Comparison of ENCODE assay signal across 10 cellular contexts in the genomic region with DNA sequence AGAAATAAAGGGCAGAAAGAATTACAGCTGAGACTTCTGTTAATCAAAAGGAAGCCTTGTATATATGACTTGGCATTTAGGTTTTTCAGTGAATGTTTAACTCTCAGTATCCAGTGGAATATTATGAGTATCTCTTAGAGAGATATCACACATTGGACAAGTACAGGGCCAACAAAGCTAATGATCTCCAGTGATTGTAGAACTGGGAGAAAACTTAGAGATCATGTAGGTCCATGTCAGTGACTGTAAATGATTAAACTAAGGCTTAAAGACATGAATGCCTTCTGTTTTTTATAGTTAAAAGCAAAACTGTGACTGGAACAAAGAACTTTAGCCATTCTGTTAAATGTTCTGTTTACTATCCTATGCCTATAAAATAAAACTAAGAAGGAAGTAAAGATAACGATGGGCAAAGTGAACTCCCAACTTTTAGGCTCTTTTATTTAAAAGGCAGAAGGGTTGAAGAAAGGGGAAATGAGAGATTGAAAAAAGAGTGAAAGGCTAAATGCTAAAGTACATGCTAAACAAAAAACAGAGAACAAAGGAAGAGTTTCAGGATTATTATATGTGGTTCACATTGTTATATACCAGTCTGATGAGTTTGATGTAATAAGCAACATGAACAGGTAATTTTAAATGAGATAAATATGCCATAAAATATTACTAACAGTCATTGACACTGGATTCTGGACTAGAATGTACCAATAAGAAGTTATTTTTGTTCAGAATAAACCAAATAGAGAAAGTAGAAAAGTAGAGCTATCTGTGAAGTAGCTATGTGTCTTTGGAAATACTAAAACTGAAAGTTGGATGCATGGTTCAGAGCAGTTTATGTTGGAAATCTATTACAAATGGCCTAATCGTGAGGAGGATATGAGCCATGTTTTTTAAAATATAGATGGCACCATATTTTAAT. TPM values are rescaled to one million over a fixed set of nuclear protein-coding genes. Genes with fewer than 3 reads are reported as not detected.
DNase-seq lines count a peak whose midpoint lies in the region; ATAC-seq and TF ChIP-seq lines count a peak whose summit lies in the region.
"Had no signal": no experiment of that assay in that cellular context is flagged by ENCODE, and none has a peak within 500 bp of the region (broad histone marks: within the 10 kb centered on the region; RNA-seq: fewer than 3 reads in every experiment).

No MANE protein-coding gene starts in this region.

- H3K36me3 ChIP-seq in GM06990 (ENCODE audit: control insufficient read depth, insufficient read depth, low read length): no peaks in the 10 kb centered on the region; the same call in 1 of the 2 replicates

- peaks cover 27% of the 10 kb centered on the region for H3K36me3 Mint-ChIP-seq in dendritic cell treated with granulocyte-macrophage colony-stimulating factor and Interleukin-4, amounts not matched to agents 40 ng/mL and 50 ng/mL, for 4 days (ENCODE audit: low read depth)
- peaks cover 33% of the 10 kb centered on the region for H3K36me3 Mint-ChIP-seq in activated CD8-positive, alpha-beta T cell treated with anti-CD3 and anti-CD28 coated beads for 36 hours (ENCODE audit: low read depth)

- peak; percentile 16 for DNase-seq in GM06990 (ENCODE audit: extremely low read depth, insufficient read length)
- DNase-seq in activated CD8-positive, alpha-beta T cell treated with anti-CD3 and anti-CD28 coated beads for 36 hours: no peak
- no peak for DNase-seq in HPDE6-E6E7 (ENCODE audit: extremely low spot score)
- DNase-seq: CD8-positive, alpha-beta T cell had no signal

- ATAC-seq in GM21515 (IDR thresholded peaks at IDR 0.05; ENCODE audit: unreplicated experiment) (peak; percentile 38), HG03378 (IDR thresholded peaks at IDR 0.05; ENCODE audit: unreplicated experiment) (peak; percentile 29), HG02571 (IDR thresholded peaks at IDR 0.05; ENCODE audit: unreplicated experiment) (no peak), HG03045 (IDR thresholded peaks at IDR 0.05; ENCODE audit: unreplicated experiment) (no peak)
- no peak for ATAC-seq in activated CD8-positive, alpha-beta T cell treated with anti-CD3 and anti-CD28 coated beads for 36 hours
- ATAC-seq: CD8-positive, alpha-beta T cell had no signal

- no peaks in the 10 kb centered on the region for H3K9me3 Mint-ChIP-seq in dendritic cell treated with granulocyte-macrophage colony-stimulating factor and Interleukin-4, amounts not matched to agents 40 ng/mL and 50 ng/mL, for 4 days
- no peaks in the 10 kb centered on the region for H3K9me3 Mint-ChIP-seq in activated CD8-positive, alpha-beta T cell treated with anti-CD3 and anti-CD28 coated beads for 36 hours
- H3K9me3 Mint-ChIP-seq: CD8-positive, alpha-beta T cell; T-helper 1 cell treated with Interleukin-12 subunit alpha and Interleukin-12 subunit beta and Interleukin-4 antibody, amounts not matched to agents 30 μg/mL and 1 μg/mL, for 36 hours had no signal

- POLR2A ChIA-PET in activated CD8-positive, alpha-beta T cell treated with anti-CD3 and anti-CD28 coated beads for 36 hours (lab: Charles Lee): no interaction called here

- H3K27me3 Mint-ChIP-seq in dendritic cell treated with granulocyte-macrophage colony-stimulating factor and Interleukin-4, amounts not matched to agents 40 ng/mL and 50 ng/mL, for 4 days: no peaks in the 10 kb centered on the region
- no peaks in the 10 kb centered on the region for H3K27me3 Mint-ChIP-seq in activated CD8-positive, alpha-beta T cell treated with anti-CD3 and anti-CD28 coated beads for 36 hours

- intact Hi-C loops in dendritic cell treated with granulocyte-macrophage colony-stimulating factor and Interleukin-4, amounts not matched to agents 40 ng/mL and 50 ng/mL, for 4 days (cut with micrococcal nuclease): no loop called here
- intact Hi-C loops in activated CD8-positive, alpha-beta T cell treated with anti-CD3 and anti-CD28 coated beads for 36 hours (cut with micrococcal nuclease): no loop called here

- H3K27ac Mint-ChIP-seq in dendritic cell treated with granulocyte-macrophage colony-stimulating factor and Interleukin-4, amounts not matched to agents 40 ng/mL and 50 ng/mL, for 4 days: peak overlapping the region; percentile 93
- no peak overlapping the region for H3K27ac Mint-ChIP-seq in activated CD8-positive, alpha-beta T cell treated with anti-CD3 and anti-CD28 coated beads for 36 hours
- H3K27ac Mint-ChIP-seq: CD8-positive, alpha-beta T cell; T-helper 1 cell treated with Interleukin-12 subunit alpha and Interleukin-12 subunit beta and Interleukin-4 antibody, amounts not matched to agents 30 μg/mL and 1 μg/mL, for 36 hours had no signal

- H3K4me3 ChIP-seq in GM06990 (replicated peaks; ENCODE audit: low read depth, low read length): no peak overlapping the region

- peaks cover 46% of the 10 kb centered on the region for H3K4me1 Mint-ChIP-seq in dendritic cell treated with granulocyte-macrophage colony-stimulating factor and Interleukin-4, amounts not matched to agents 40 ng/mL and 50 ng/mL, for 4 days (ENCODE audit: low read depth)
- peaks cover 17% of the 10 kb centered on the region for H3K4me1 Mint-ChIP-seq in activated CD8-positive, alpha-beta T cell treated with anti-CD3 and anti-CD28 coated beads for 36 hours (ENCODE audit: low read depth)

- no peak for TF ChIP-seq CTCF in GM06990 (IDR thresholded peaks at IDR 0.05; ENCODE audit: insufficient read depth, low read length, poor library complexity, severe bottlenecking)
- no peak for TF ChIP-seq CTCF in activated CD8-positive, alpha-beta T cell treated with anti-CD3 and anti-CD28 coated beads for 36 hours (IDR thresholded peaks at IDR 0.05)

- CTCF ChIA-PET in activated CD8-positive, alpha-beta T cell treated with anti-CD3 and anti-CD28 coated beads for 36 hours (lab: Charles Lee): interaction anchor here (1.0 to 1.1 kb wide), 2 partner anchors 24 to 138 kb away, joined by 3 read pairs; no protein-coding TSS in a partner anchor

- H3K27me3 ChIP-seq in GM06990 (replicated peaks; ENCODE audit: control insufficient read depth, insufficient read depth, low read length): no peaks in the 10 kb centered on the region

- peak overlapping the region; percentile 57 for H3K4me3 Mint-ChIP-seq in dendritic cell treated with granulocyte-macrophage colony-stimulating factor and Interleukin-4, amounts not matched to agents 40 ng/mL and 50 ng/mL, for 4 days
- no peak overlapping the region for H3K4me3 Mint-ChIP-seq in activated CD8-positive, alpha-beta T cell treated with anti-CD3 and anti-CD28 coated beads for 36 hours
- H3K4me3 Mint-ChIP-seq: CD8-positive, alpha-beta T cell; T-helper 1 cell treated with Interleukin-12 subunit alpha and Interleukin-12 subunit beta and Interleukin-4 antibody, amounts not matched to agents 30 μg/mL and 1 μg/mL, for 36 hours had no signal

RNA-seq across cellular contexts. Expression of gene TNFRSF11A, which starts 37.1 kb away (rescaled TPM):
- 1 to 10 TPM; 7.3 to 8.0 TPM for total RNA-seq in activated CD8-positive, alpha-beta T cell treated with anti-CD3 and anti-CD28 coated beads for 36 hours

Comparison
In these comparisons a context has a peak if more than half of its experiments do, and no peak if none do; other contexts are left out.
1. ATAC-seq: peak in GM21515 (single experiment) and HG03378 (single experiment); none in HG02571 (single experiment), activated CD8-positive, alpha-beta T cell treated with anti-CD3 and anti-CD28 coated beads for 36 hours (single experiment) and HG03045 (single experiment).